ENCODE assay signal across 19 cellular contexts in the genomic region with DNA sequence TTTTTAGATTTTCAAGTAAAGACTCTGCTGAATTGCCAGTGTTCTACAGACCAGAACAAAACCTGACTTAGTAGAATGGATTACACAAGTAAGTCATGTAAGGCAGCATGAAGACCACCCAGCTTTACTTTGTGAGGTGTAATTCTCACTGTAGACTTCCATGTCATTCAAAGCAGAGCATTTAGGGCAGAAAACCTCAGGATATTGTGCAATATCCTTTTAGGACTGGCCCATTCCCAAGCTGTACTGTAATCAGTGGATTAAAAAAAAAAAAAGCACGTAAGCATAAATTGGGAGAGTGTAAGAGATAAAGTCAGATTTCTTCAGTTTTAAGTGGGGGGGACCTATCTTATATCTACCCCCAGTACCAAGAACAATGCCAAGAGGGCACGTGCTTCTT.
A peak's percentile ranks its signal among the peaks of the same experiment; 100 is the strongest.
DNase-seq lines count a peak whose midpoint lies in the region; ATAC-seq and TF ChIP-seq lines count a peak whose summit lies in the region.
"Had no signal": no experiment of that assay in that cellular context is flagged by ENCODE, and none has a peak within 500 bp of the region (broad histone marks: within the 10 kb centered on the region; RNA-seq: fewer than 3 reads in every experiment).

No MANE protein-coding gene starts in this region.

- H3K4me3 ChIP-seq in AG10803 (ENCODE audit: low read length) (no peak overlapping the region), brain microvascular endothelial cell (ENCODE audit: low read depth, low read length) (no peak overlapping the region)
- no peak overlapping the region for H3K4me3 ChIP-seq in naive thymus-derived CD4-positive, alpha-beta T cell (ENCODE audit: low read length)
- H3K4me3 ChIP-seq: gastrocnemius medialis, thyroid gland had no signal

- ATAC-seq in naive thymus-derived CD4-positive, alpha-beta T cell: no peak
- ATAC-seq: gastrocnemius medialis; left colon; stimulated activated naive B cell treated with anti-CD40 and anti-IgM and Interleukin-4, amounts not matched to agents 10 μg/mL and 1 μg/mL and 100 μg/mL, for 72 hours had no signal

- TF ChIP-seq CTCF in AG10803 (conservative IDR thresholded peaks at IDR 0.05; ENCODE audit: low read length): no peak
- no peak for TF ChIP-seq CTCF in brain microvascular endothelial cell (IDR thresholded peaks at IDR 0.05; ENCODE audit: low read depth, low read length, missing control alignments)

- H3K9me3 ChIP-seq in naive thymus-derived CD4-positive, alpha-beta T cell (ENCODE audit: control insufficient read depth in 2 of 3, low read length in 3 of 3): no peaks in the 10 kb centered on the region
- H3K9me3 ChIP-seq: gastrocnemius medialis, thyroid gland had no signal

- CTCF ChIA-PET in naive thymus-derived CD4-positive, alpha-beta T cell (lab: Charles Lee): no interaction called here

- H3K36me3 Mint-ChIP-seq in naive thymus-derived CD4-positive, alpha-beta T cell: no peaks in the 10 kb centered on the region
- H3K36me3 Mint-ChIP-seq: CD8-positive, alpha-beta memory T cell; stimulated activated naive B cell treated with anti-CD40 and anti-IgM and Interleukin-4, amounts not matched to agents 10 μg/mL and 1 μg/mL and 100 μg/mL, for 72 hours had no signal

- no peaks in the 10 kb centered on the region for H3K4me1 Mint-ChIP-seq in naive thymus-derived CD4-positive, alpha-beta T cell
- H3K4me1 Mint-ChIP-seq: CD8-positive, alpha-beta memory T cell; stimulated activated naive B cell treated with anti-CD40 and anti-IgM and Interleukin-4, amounts not matched to agents 10 μg/mL and 1 μg/mL and 100 μg/mL, for 72 hours had no signal

- intact Hi-C loops in naive thymus-derived CD4-positive, alpha-beta T cell (cut with micrococcal nuclease): no loop called here

- POLR2A ChIA-PET in naive thymus-derived CD4-positive, alpha-beta T cell (lab: Charles Lee): no interaction called here

- H3K27me3 ChIP-seq in brain microvascular endothelial cell (replicated peaks): no peaks in the 10 kb centered on the region
- H3K27me3 ChIP-seq in naive thymus-derived CD4-positive, alpha-beta T cell (ENCODE audit: control insufficient read depth in 2 of 2, insufficient read depth in 2 of 2, low read length in 2 of 2): no peaks in the 10 kb centered on the region
- H3K27me3 ChIP-seq: gastrocnemius medialis, thyroid gland had no signal

- H3K4me3 Mint-ChIP-seq in naive thymus-derived CD4-positive, alpha-beta T cell: no peak overlapping the region
- H3K4me3 Mint-ChIP-seq: CD8-positive, alpha-beta memory T cell; stimulated activated naive B cell treated with anti-CD40 and anti-IgM and Interleukin-4, amounts not matched to agents 10 μg/mL and 1 μg/mL and 100 μg/mL, for 72 hours had no signal

- H3K27ac ChIP-seq in brain microvascular endothelial cell: no peak overlapping the region
- H3K27ac ChIP-seq in naive thymus-derived CD4-positive, alpha-beta T cell (ENCODE audit: low read depth, low read length): no peak overlapping the region
- H3K27ac ChIP-seq: gastrocnemius medialis, thyroid gland had no signal

- H3K36me3 ChIP-seq in brain microvascular endothelial cell (replicated peaks): no peaks in the 10 kb centered on the region
- no peaks in the 10 kb centered on the region for H3K36me3 ChIP-seq in naive thymus-derived CD4-positive, alpha-beta T cell (ENCODE audit: control insufficient read depth in 2 of 3, insufficient read depth in 3 of 3, low read length in 3 of 3)
- H3K36me3 ChIP-seq: gastrocnemius medialis, thyroid gland had no signal

- H3K27me3 Mint-ChIP-seq in naive thymus-derived CD4-positive, alpha-beta T cell: no peaks in the 10 kb centered on the region
- H3K27me3 Mint-ChIP-seq: CD8-positive, alpha-beta memory T cell; stimulated activated naive B cell treated with anti-CD40 and anti-IgM and Interleukin-4, amounts not matched to agents 10 μg/mL and 1 μg/mL and 100 μg/mL, for 72 hours had no signal

- peaks cover 0 to 17% (median 1%) of the 10 kb centered on the region in 11 donors for H3K9me3 Mint-ChIP-seq in naive thymus-derived CD4-positive, alpha-beta T cell
- H3K9me3 Mint-ChIP-seq: stimulated activated naive B cell treated with anti-CD40 and anti-IgM and Interleukin-4, amounts not matched to agents 10 μg/mL and 1 μg/mL and 100 μg/mL, for 72 hours had no signal

- no peaks in the 10 kb centered on the region for H3K4me1 ChIP-seq in naive thymus-derived CD4-positive, alpha-beta T cell (ENCODE audit: control insufficient read depth in 2 of 2, insufficient read depth in 2 of 2, low read length in 2 of 2)
- H3K4me1 ChIP-seq: gastrocnemius medialis, thyroid gland had no signal

- no peak for TF ChIP-seq RAD21 in Ishikawa (IDR thresholded peaks at IDR 0.05; ENCODE audit: low read depth)

- peak; percentile 24 for DNase-seq in AG10803 (ENCODE audit: low read depth)
- peak; percentile 17 for DNase-seq in brain microvascular endothelial cell
- DNase-seq in iris pigment epithelial cell (ENCODE audit: low read depth): peak; percentile 4
- no peak for DNase-seq in KG1 (lab: John Stamatoyannopoulos, UW)
- DNase-seq in NCI-H2029 treated with DMSO at 0.1 percent for 48 hours (lab: John Stamatoyannopoulos, UW): no peak
- DNase-seq in naive thymus-derived CD4-positive, alpha-beta T cell: no peak
- no peak for DNase-seq in NCI-H82 treated with DMSO at 0.1 percent for 48 hours (lab: John Stamatoyannopoulos, UW; ENCODE audit: unreplicated experiment)
- DNase-seq: activated CD4-positive, alpha-beta T cell treated with anti-CD3 and anti-CD28 coated beads, Interleukin-2, amount 50 U/mL, for 1 hour; activated gamma-delta T cell treated with Interleukin-2 at 50 U/mL for 16 hours; amygdala; CD8-positive, alpha-beta memory T cell; gastrocnemius medialis; HCEC 1CT; left colon; NCI-H1436; NCI-H345; stimulated activated naive B cell treated with anti-CD40 and anti-IgM and Interleukin-4, amounts not matched to agents 10 μg/mL and 1 μg/mL and 100 μg/mL, for 72 hours; thyroid gland had no signal

- TF ChIP-seq EP300 in Ishikawa (IDR thresholded peaks at IDR 0.05; ENCODE audit: borderline replicate concordance): no peak

- in situ Hi-C loops in brain microvascular endothelial cell (cut with HindIII; ENCODE audit: low pct_ligation_motif_present, low sequenced_read_pairs): no loop called here

- no peak overlapping the region for H3K27ac Mint-ChIP-seq in naive thymus-derived CD4-positive, alpha-beta T cell
- H3K27ac Mint-ChIP-seq: CD8-positive, alpha-beta memory T cell; stimulated activated naive B cell treated with anti-CD40 and anti-IgM and Interleukin-4, amounts not matched to agents 10 μg/mL and 1 μg/mL and 100 μg/mL, for 72 hours had no signal

TF ChIP-seq in Ishikawa, 13 proteins besides CTCF, POLR2A, EP300 and RAD21:
- TF ChIP-seq, protein P1, sequence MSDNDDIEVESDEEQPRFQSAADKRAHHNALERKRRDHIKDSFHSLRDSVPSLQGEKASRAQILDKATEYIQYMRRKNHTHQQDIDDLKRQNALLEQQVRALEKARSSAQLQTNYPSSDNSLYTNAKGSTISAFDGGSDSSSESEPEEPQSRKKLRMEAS (IDR thresholded peaks at IDR 0.05): no peak
- TF ChIP-seq ZBTB7A (IDR thresholded peaks at IDR 0.05; ENCODE audit: low read depth): no peak
- 0 out of 2 replicates have a peak, but pooled peaks have one; percentile 45 for TF ChIP-seq CEBPB (IDR thresholded peaks at IDR 0.05)
TF ChIP-seq in Ishikawa: peak in this region for 1.

Comparison
In these comparisons a context has a peak if more than half of its experiments do, and no peak if none do; other contexts are left out.
1. DNase-seq: peak in AG10803 (single experiment), brain microvascular endothelial cell (single experiment) and iris pigment epithelial cell (single experiment); none in KG1 (single experiment), NCI-H2029 treated with DMSO at 0.1 percent for 48 hours (single experiment), naive thymus-derived CD4-positive, alpha-beta T cell (0 of 9) and NCI-H82 treated with DMSO at 0.1 percent for 48 hours (single experiment).